In genomic region chr11:2077061-2077802, GRCh38 we compare ENCODE assay signal across 10 cellular contexts.
DNase-seq lines count a peak whose midpoint lies in the region; TF ChIP-seq lines count a peak whose summit lies in the region.
"Had no signal": no experiment of that assay in that cellular context is flagged by ENCODE, and none has a peak within 500 bp of the region (broad histone marks: within the 10 kb centered on the region; RNA-seq: fewer than 3 reads in every experiment).

No MANE protein-coding gene starts in this region.

- no peak overlapping the region for H2AFZ ChIP-seq in fibroblast of lung (ENCODE audit: low read length)

- H3K27ac Mint-ChIP-seq in activated CD4-positive, alpha-beta memory T cell treated with anti-CD3 and anti-CD28 coated beads, Interleukin-2, amount 10 ng/mL, durations not matched to agents 7 days and 5 days, result peak overlapping the region; percentile 72
- peak overlapping the region; percentile 74 for H3K27ac Mint-ChIP-seq in stimulated activated naive CD8-positive, alpha-beta T cell treated with anti-CD3 and anti-CD28 coated beads, Interleukin-15, Interleukin-2, amounts not matched to agents 100 ng/mL and 50 ng/mL, for 24 hours

- H4K20me1 ChIP-seq in fibroblast of lung (ENCODE audit: control insufficient read depth, extremely low read depth, insufficient read depth, low read length), result no peaks in the 10 kb centered on the region

- no peaks in the 10 kb centered on the region for H3K4me1 ChIP-seq in fibroblast of lung (ENCODE audit: control insufficient read depth, extremely low read depth, insufficient read depth, low read length)
- H3K4me1 ChIP-seq in colonic mucosa, result no peaks in the 10 kb centered on the region
- H3K4me1 ChIP-seq: sigmoid colon had no signal

- DNase-seq in activated naive CD4-positive, alpha-beta T cell treated with Interleukin-2 at 50 U/mL for 16 hours, result peak; percentile 58
- no peak for DNase-seq in activated naive CD4-positive, alpha-beta T cell (lab: John Stamatoyannopoulos, UW)
- DNase-seq in activated CD4-positive, alpha-beta memory T cell treated with anti-CD3 and anti-CD28 coated beads, Interleukin-2, amount 10 ng/mL, durations not matched to agents 7 days and 5 days, result peak; percentile 65
- DNase-seq in fibroblast of lung (ENCODE audit: low read depth in 2 of 2), result peak; percentile 53 to 84
- no peak for DNase-seq in colonic mucosa
- DNase-seq in NCI-H2107 treated with DMSO at 0.1 percent for 48 hours (lab: John Stamatoyannopoulos, UW; ENCODE audit: unreplicated experiment), result no peak
- no peak for DNase-seq in GF-D8 (lab: John Stamatoyannopoulos, UW)
- DNase-seq: NCI-H774, sigmoid colon had no signal

- H3K27ac ChIP-seq in fibroblast of lung (ENCODE audit: insufficient read depth, low read length) (no peak overlapping the region), colonic mucosa (no peak overlapping the region)
- H3K27ac ChIP-seq: sigmoid colon had no signal

- intact Hi-C loops in colonic mucosa (cut with DNase I), result no loop called here

- CTCF ChIA-PET in activated CD4-positive, alpha-beta memory T cell treated with anti-CD3 and anti-CD28 coated beads, Interleukin-2, amount 10 ng/mL, durations not matched to agents 7 days and 5 days (lab: Charles Lee), result interaction anchor here (0.6 to 1.8 kb wide), 4 partner anchors 73 to 1159 kb away, joined by 3 to 8 read pairs (median 4); no protein-coding TSS in a partner anchor

- H3K79me2 ChIP-seq in fibroblast of lung (ENCODE audit: control insufficient read depth, insufficient read depth, low read length), result no peaks in the 10 kb centered on the region

- H3K9ac ChIP-seq in fibroblast of lung (ENCODE audit: insufficient read depth, low read length) (no peak overlapping the region), colonic mucosa (ENCODE audit: low read depth in 2 of 2, low read length in 2 of 2) (no peak overlapping the region)

- H3K9me3 Mint-ChIP-seq in activated CD4-positive, alpha-beta memory T cell treated with anti-CD3 and anti-CD28 coated beads, Interleukin-2, amount 10 ng/mL, durations not matched to agents 7 days and 5 days, result no peaks in the 10 kb centered on the region
- H3K9me3 Mint-ChIP-seq in stimulated activated naive CD8-positive, alpha-beta T cell treated with anti-CD3 and anti-CD28 coated beads, Interleukin-15, Interleukin-2, amounts not matched to agents 100 ng/mL and 50 ng/mL, for 24 hours, result no peaks in the 10 kb centered on the region

- H3K4me2 ChIP-seq in fibroblast of lung (ENCODE audit: extremely low read depth, insufficient read depth, low read length), result no peak overlapping the region

- TF ChIP-seq CTCF in fibroblast of lung (conservative IDR thresholded peaks at IDR 0.05 in 1 of 2, IDR thresholded peaks at IDR 0.05 in 1 of 2; ENCODE audit: low read depth in 1 of 2, low read length in 2 of 2) (no peak), colonic mucosa (IDR thresholded peaks at IDR 0.05) (no peak)

- peak overlapping the region; percentile 4 for H3K4me3 Mint-ChIP-seq in activated CD4-positive, alpha-beta memory T cell treated with anti-CD3 and anti-CD28 coated beads, Interleukin-2, amount 10 ng/mL, durations not matched to agents 7 days and 5 days
- peak overlapping the region; percentile 15 for H3K4me3 Mint-ChIP-seq in stimulated activated naive CD8-positive, alpha-beta T cell treated with anti-CD3 and anti-CD28 coated beads, Interleukin-15, Interleukin-2, amounts not matched to agents 100 ng/mL and 50 ng/mL, for 24 hours

- H3K9me3 ChIP-seq in fibroblast of lung (ENCODE audit: control insufficient read depth, insufficient read depth, low read depth, low read length) (no peaks in the 10 kb centered on the region), colonic mucosa (no peaks in the 10 kb centered on the region)
- H3K9me3 ChIP-seq: sigmoid colon had no signal

- H3K27me3 ChIP-seq in fibroblast of lung (ENCODE audit: control insufficient read depth, insufficient read depth, low read length) (no peaks in the 10 kb centered on the region), colonic mucosa (no peaks in the 10 kb centered on the region)

- peaks cover 34% of the 10 kb centered on the region for H3K4me1 Mint-ChIP-seq in activated CD4-positive, alpha-beta memory T cell treated with anti-CD3 and anti-CD28 coated beads, Interleukin-2, amount 10 ng/mL, durations not matched to agents 7 days and 5 days
- peaks cover 17% of the 10 kb centered on the region for H3K4me1 Mint-ChIP-seq in stimulated activated naive CD8-positive, alpha-beta T cell treated with anti-CD3 and anti-CD28 coated beads, Interleukin-15, Interleukin-2, amounts not matched to agents 100 ng/mL and 50 ng/mL, for 24 hours (ENCODE audit: low read depth)

- peaks cover 32% of the 10 kb centered on the region for H3K27me3 Mint-ChIP-seq in activated CD4-positive, alpha-beta memory T cell treated with anti-CD3 and anti-CD28 coated beads, Interleukin-2, amount 10 ng/mL, durations not matched to agents 7 days and 5 days
- H3K27me3 Mint-ChIP-seq in stimulated activated naive CD8-positive, alpha-beta T cell treated with anti-CD3 and anti-CD28 coated beads, Interleukin-15, Interleukin-2, amounts not matched to agents 100 ng/mL and 50 ng/mL, for 24 hours, result peaks cover 37% of the 10 kb centered on the region

- H3K4me3 ChIP-seq in fibroblast of lung (replicated peaks in 1 of 4; ENCODE audit: control extremely low read depth in 1 of 4, insufficient read depth in 1 of 4, low read depth in 3 of 4, low read length in 4 of 4), result no peak overlapping the region
- H3K4me3 ChIP-seq in colonic mucosa, result no peak overlapping the region
- H3K4me3 ChIP-seq: sigmoid colon had no signal

- H3K36me3 Mint-ChIP-seq in activated CD4-positive, alpha-beta memory T cell treated with anti-CD3 and anti-CD28 coated beads, Interleukin-2, amount 10 ng/mL, durations not matched to agents 7 days and 5 days (ENCODE audit: low read depth), result no peaks in the 10 kb centered on the region
- H3K36me3 Mint-ChIP-seq in stimulated activated naive CD8-positive, alpha-beta T cell treated with anti-CD3 and anti-CD28 coated beads, Interleukin-15, Interleukin-2, amounts not matched to agents 100 ng/mL and 50 ng/mL, for 24 hours (ENCODE audit: low read depth), result no peaks in the 10 kb centered on the region

- POLR2A ChIA-PET in activated CD4-positive, alpha-beta memory T cell treated with anti-CD3 and anti-CD28 coated beads, Interleukin-2, amount 10 ng/mL, durations not matched to agents 7 days and 5 days (lab: Charles Lee), result interaction anchor here (0.9 to 1.4 kb wide), 5 partner anchors 12 to 226 kb away, joined by 3 to 6 read pairs (median 3); no protein-coding TSS in a partner anchor

- H3K36me3 ChIP-seq in fibroblast of lung (ENCODE audit: control insufficient read depth, insufficient read depth, low read length) (no peaks in the 10 kb centered on the region), colonic mucosa (no peaks in the 10 kb centered on the region)
- H3K36me3 ChIP-seq: sigmoid colon had no signal

Comparison
In these comparisons a context has a peak if more than half of its experiments do, and no peak if none do; other contexts are left out.
1. DNase-seq: peak in activated naive CD4-positive, alpha-beta T cell treated with Interleukin-2 at 50 U/mL for 16 hours (single experiment), activated CD4-positive, alpha-beta memory T cell treated with anti-CD3 and anti-CD28 coated beads, Interleukin-2, amount 10 ng/mL, durations not matched to agents 7 days and 5 days (single experiment) and fibroblast of lung (2 of 2); none in activated naive CD4-positive, alpha-beta T cell (0 of 4), colonic mucosa (single experiment), NCI-H2107 treated with DMSO at 0.1 percent for 48 hours (single experiment) and GF-D8 (single experiment).